In the genomic region with DNA sequence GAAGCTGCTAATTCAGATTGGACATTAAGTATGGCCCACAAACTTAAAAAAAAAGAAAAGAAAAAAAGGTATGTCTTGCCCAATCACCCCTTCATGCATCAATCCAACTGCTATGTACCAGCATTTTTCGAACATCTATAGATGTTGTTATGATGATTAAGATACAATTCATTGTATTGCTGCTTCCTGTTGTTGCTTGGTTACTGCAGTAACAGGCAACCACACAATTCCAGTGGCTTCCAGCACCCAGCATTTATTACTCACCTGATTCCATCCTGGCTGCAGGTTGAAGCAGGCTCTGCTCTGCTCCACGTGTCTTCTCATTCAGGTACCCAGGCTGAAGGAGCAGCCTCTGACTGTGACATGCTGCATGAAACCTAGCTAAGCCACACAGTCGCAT, we compare ENCODE assay signal across 19 cellular contexts.
DNase-seq lines count a peak whose midpoint lies in the region; ATAC-seq and TF ChIP-seq lines count a peak whose summit lies in the region.
"Had no signal": no experiment of that assay in that cellular context is flagged by ENCODE, and none has a peak within 500 bp of the region (broad histone marks: within the 10 kb centered on the region; RNA-seq: fewer than 3 reads in every experiment).

No MANE protein-coding gene starts in this region.

- no peaks in the 10 kb centered on the region for H3K79me2 ChIP-seq in mammary epithelial cell (ENCODE audit: insufficient read depth, low read length)

- WGBS in mammary epithelial cell (ENCODE audit: low coverage, missing lambda C conversion rate) = 0% methylated on average over 3 of the region's 3 CpGs
- WGBS in mesenchymal stem cell = 91% methylated on average over 2 of the region's 3 CpGs

- H3K4me1 Mint-ChIP-seq in activated CD4-positive, alpha-beta T cell treated with anti-CD3 and anti-CD28 coated beads, Interleukin-2, amount 10 ng/mL, durations not matched to agents 24 days and 14 days = peaks cover 2% of the 10 kb centered on the region

- H3K9ac ChIP-seq in mammary epithelial cell (ENCODE audit: insufficient read depth, low read length) (peak overlapping the region; percentile 39), mesenchymal stem cell (ENCODE audit: low read length) (no peak overlapping the region)

- no peak for TF ChIP-seq CTCF in mammary epithelial cell (conservative IDR thresholded peaks at IDR 0.05 in 1 of 2, IDR thresholded peaks at IDR 0.05 in 1 of 2; ENCODE audit: extremely low read depth in 1 of 2, insufficient read depth in 1 of 2, low read depth in 1 of 2, low read length in 2 of 2)

- H3K4me2 ChIP-seq in mammary epithelial cell (ENCODE audit: insufficient read depth, low read depth, low read length) (no peak overlapping the region), mesenchymal stem cell (ENCODE audit: low read length, poor library complexity, severe bottlenecking) (no peak overlapping the region)

- no peak overlapping the region for H3K27ac Mint-ChIP-seq in activated CD4-positive, alpha-beta T cell treated with anti-CD3 and anti-CD28 coated beads, Interleukin-2, amount 10 ng/mL, durations not matched to agents 24 days and 14 days
- H3K27ac Mint-ChIP-seq: activated naive CD4-positive, alpha-beta T cell treated with anti-CD3 and anti-CD28 coated beads, Interleukin-2, amount 50 U/mL, for 24 hours; CD4-positive, CD25-positive, alpha-beta regulatory T cell; naive thymus-derived CD4-positive, alpha-beta T cell; T-helper 1 cell treated with Interleukin-12 subunit alpha and Interleukin-12 subunit beta and Interleukin-4 antibody, amounts not matched to agents 30 μg/mL and 1 μg/mL, for 36 hours; type B pancreatic cell had no signal

- no peak for ATAC-seq in HG02610 (IDR thresholded peaks at IDR 0.05; ENCODE audit: unreplicated experiment)
- ATAC-seq: heart left ventricle; left lobe of liver; naive thymus-derived CD4-positive, alpha-beta T cell; right cardiac atrium had no signal

- no TSS peak for BruUV-seq in mammary epithelial cell (replicated peaks; lab: Mats Ljungman, UMichigan)

- H3K27ac ChIP-seq in mammary epithelial cell (ENCODE audit: insufficient read depth, low read depth, low read length) (peak overlapping the region; percentile 93), mesenchymal stem cell (ENCODE audit: low read length, poor library complexity, severe bottlenecking) (no peak overlapping the region)
- H3K27ac ChIP-seq: heart left ventricle, Peyer's patch had no signal

- no peaks in the 10 kb centered on the region for H3K9me3 Mint-ChIP-seq in activated CD4-positive, alpha-beta T cell treated with anti-CD3 and anti-CD28 coated beads, Interleukin-2, amount 10 ng/mL, durations not matched to agents 24 days and 14 days
- H3K9me3 Mint-ChIP-seq: activated naive CD4-positive, alpha-beta T cell treated with anti-CD3 and anti-CD28 coated beads, Interleukin-2, amount 50 U/mL, for 24 hours; T-helper 1 cell treated with Interleukin-12 subunit alpha and Interleukin-12 subunit beta and Interleukin-4 antibody, amounts not matched to agents 30 μg/mL and 1 μg/mL, for 36 hours had no signal

- H4K8ac ChIP-seq in mesenchymal stem cell (ENCODE audit: low read length) = no peak overlapping the region

- H2AK5ac ChIP-seq in mesenchymal stem cell (ENCODE audit: low read length, severe bottlenecking) = no peak overlapping the region

- no peak overlapping the region for H3K4ac ChIP-seq in mesenchymal stem cell (ENCODE audit: low read depth in 1 of 2, low read length in 2 of 2)

- H2BK15ac ChIP-seq in mesenchymal stem cell (ENCODE audit: low read depth, poor library complexity, severe bottlenecking) = no peak overlapping the region

- no peak overlapping the region for H2BK120ac ChIP-seq in mesenchymal stem cell (ENCODE audit: low read depth, low read length)

- no peak overlapping the region for H3K14ac ChIP-seq in mesenchymal stem cell (ENCODE audit: low read length in 2 of 2)

- no peaks in the 10 kb centered on the region for H4K20me1 ChIP-seq in mammary epithelial cell (ENCODE audit: insufficient read depth, low read length)

- CTCF ChIA-PET in mammary epithelial cell (lab: Charles Lee; ENCODE audit: low non-redundant PET) = interaction anchor here (0.8 kb wide), 1 partner anchor 114 kb away, joined by 6 read pairs; no protein-coding TSS in a partner anchor

- no peaks in the 10 kb centered on the region for H3K79me1 ChIP-seq in mesenchymal stem cell (replicated peaks; ENCODE audit: low read length, poor library complexity, severe bottlenecking)

- DNase-seq in ELR (ENCODE audit: low read depth) (peak; percentile 73), NCI-H226 (peak; percentile 50), mammary epithelial cell (peak; percentile 98), mesenchymal stem cell (peak; percentile 4), T-helper 1 cell (no peak), T-helper 2 cell (no peak)
- DNase-seq in activated CD4-positive, alpha-beta T cell treated with anti-CD3 and anti-CD28 coated beads, Interleukin-2, amount 10 ng/mL, durations not matched to agents 24 days and 14 days = no peak
- DNase-seq: activated CD4-positive, alpha-beta T cell treated with anti-CD3 and anti-CD28 coated beads for 4 hours; activated T-cell treated with anti-CD3 and anti-CD28 coated beads for 4 hours; CD4-positive, CD25-positive, alpha-beta regulatory T cell; heart left ventricle; naive thymus-derived CD4-positive, alpha-beta T cell; Peyer's patch; right cardiac atrium had no signal

- in situ Hi-C loops in mammary epithelial cell (cut with MboI; ENCODE audit: low sequenced_read_pairs in 2 of 2) = no loop called here

- peak overlapping the region; percentile 36 for H2AFZ ChIP-seq in mammary epithelial cell (ENCODE audit: low read depth, low read length)
- H2AFZ ChIP-seq in mesenchymal stem cell (ENCODE audit: low read depth, low read length) = no peak overlapping the region

- peaks cover 37% of the 10 kb centered on the region for H3K4me1 ChIP-seq in mammary epithelial cell (ENCODE audit: insufficient read depth, low read length)
- no peaks in the 10 kb centered on the region for H3K4me1 ChIP-seq in mesenchymal stem cell (ENCODE audit: control insufficient read depth, insufficient read depth, low read depth, low read length)
- H3K4me1 ChIP-seq: heart left ventricle, Peyer's patch had no signal

- peaks cover 6% of the 10 kb centered on the region for H3K27me3 Mint-ChIP-seq in activated CD4-positive, alpha-beta T cell treated with anti-CD3 and anti-CD28 coated beads, Interleukin-2, amount 10 ng/mL, durations not matched to agents 24 days and 14 days
- H3K27me3 Mint-ChIP-seq: type B pancreatic cell had no signal

- peak overlapping the region; percentile 58 for H4K91ac ChIP-seq in mesenchymal stem cell (ENCODE audit: low read length)

- H2BK12ac ChIP-seq in mesenchymal stem cell (ENCODE audit: low read length in 2 of 2) = no peak overlapping the region

- H2BK5ac ChIP-seq in mesenchymal stem cell (ENCODE audit: low read depth, low read length, poor library complexity, severe bottlenecking) = no peak overlapping the region

- dilution Hi-C loops in mammary epithelial cell (cut with HindIII; ENCODE audit: low sequenced_read_pairs) = no loop called here

- H3K36me3 ChIP-seq in mammary epithelial cell (ENCODE audit: insufficient read depth, low read length) (no peaks in the 10 kb centered on the region), mesenchymal stem cell (ENCODE audit: control insufficient read depth in 1 of 2, insufficient read depth in 2 of 2, low read depth in 1 of 2, low read length in 2 of 2) (no peaks in the 10 kb centered on the region)
- H3K36me3 ChIP-seq: heart left ventricle, Peyer's patch had no signal

- intact Hi-C loops in mammary epithelial cell (cut with micrococcal nuclease) = loop anchor here (1.0 to 5.0 kb wide), 4 partner anchors 36 to 210 kb away; no protein-coding TSS in a partner anchor
- intact Hi-C loops in activated CD4-positive, alpha-beta T cell treated with anti-CD3 and anti-CD28 coated beads, Interleukin-2, amount 10 ng/mL, durations not matched to agents 24 days and 14 days (cut with micrococcal nuclease) = loop anchor here (5.0 kb wide), 1 partner anchor 207 kb away; the partner anchor contains the start of gene NRP2

- H3K27me3 ChIP-seq in mammary epithelial cell (ENCODE audit: insufficient read depth, low read length) (no peaks in the 10 kb centered on the region), mesenchymal stem cell (ENCODE audit: control insufficient read depth in 1 of 2, insufficient read depth in 1 of 2, low read length in 2 of 2) (peaks cover 5 to 8% of the 10 kb centered on the region in 2 experiments)
- H3K27me3 ChIP-seq: heart left ventricle, Peyer's patch had no signal

- H3K9me3 ChIP-seq in mammary epithelial cell (replicated peaks; ENCODE audit: insufficient read depth, low read length) (no peaks in the 10 kb centered on the region), mesenchymal stem cell (ENCODE audit: control insufficient read depth, low read length) (no peaks in the 10 kb centered on the region)
- H3K9me3 ChIP-seq: heart left ventricle, Peyer's patch had no signal

- no peak overlapping the region for H3K4me3 Mint-ChIP-seq in activated CD4-positive, alpha-beta T cell treated with anti-CD3 and anti-CD28 coated beads, Interleukin-2, amount 10 ng/mL, durations not matched to agents 24 days and 14 days
- H3K4me3 Mint-ChIP-seq: activated naive CD4-positive, alpha-beta T cell treated with anti-CD3 and anti-CD28 coated beads, Interleukin-2, amount 50 U/mL, for 24 hours; naive thymus-derived CD4-positive, alpha-beta T cell; T-helper 1 cell treated with Interleukin-12 subunit alpha and Interleukin-12 subunit beta and Interleukin-4 antibody, amounts not matched to agents 30 μg/mL and 1 μg/mL, for 36 hours; type B pancreatic cell had no signal

- no peak overlapping the region for H3K4me3 ChIP-seq in mammary epithelial cell (replicated peaks in 1 of 3; ENCODE audit: insufficient read depth in 1 of 3, low read depth in 2 of 3, low read length in 3 of 3)
- no peak overlapping the region for H3K4me3 ChIP-seq in mesenchymal stem cell (ENCODE audit: insufficient read depth in 1 of 2, low read depth in 1 of 2, low read length in 2 of 2)
- H3K4me3 ChIP-seq: heart left ventricle, Peyer's patch had no signal

- H3K36me3 Mint-ChIP-seq in activated CD4-positive, alpha-beta T cell treated with anti-CD3 and anti-CD28 coated beads, Interleukin-2, amount 10 ng/mL, durations not matched to agents 24 days and 14 days (ENCODE audit: low read depth) = no peaks in the 10 kb centered on the region
- H3K36me3 Mint-ChIP-seq: activated naive CD4-positive, alpha-beta T cell treated with anti-CD3 and anti-CD28 coated beads, Interleukin-2, amount 50 U/mL, for 24 hours; CD4-positive, CD25-positive, alpha-beta regulatory T cell; naive thymus-derived CD4-positive, alpha-beta T cell; type B pancreatic cell had no signal

- H3K23ac ChIP-seq in mesenchymal stem cell (ENCODE audit: low read length in 2 of 2) = no peak overlapping the region

- no peak overlapping the region for H3K18ac ChIP-seq in mesenchymal stem cell (ENCODE audit: low read depth in 1 of 2, low read length in 2 of 2)

Comparison
In these comparisons a context has a peak if more than half of its experiments do, and no peak if none do; other contexts are left out.
1. DNase-seq: peak in ELR (single experiment), NCI-H226 (single experiment), mammary epithelial cell (single experiment) and mesenchymal stem cell (single experiment); none in T-helper 1 cell (0 of 5), T-helper 2 cell (0 of 5) and activated CD4-positive, alpha-beta T cell treated with anti-CD3 and anti-CD28 coated beads, Interleukin-2, amount 10 ng/mL, durations not matched to agents 24 days and 14 days (single experiment).